In genomic region chr15:61447981-61448380, GRCh38 we compare ENCODE assay signal across 27 cellular contexts.
"Had no signal": no experiment of that assay in that cellular context is flagged by ENCODE, and none has a peak within 500 bp of the region (broad histone marks: within the 10 kb centered on the region; RNA-seq: fewer than 3 reads in every experiment).

No MANE protein-coding gene starts in this region.

- H2AFZ ChIP-seq: neural progenitor cell had no signal

- H3K4me2 ChIP-seq: neural progenitor cell, smooth muscle cell had no signal

- ATAC-seq: left colon; left lung; lower lobe of right lung; natural killer cell; right lobe of liver; stimulated activated naive B cell treated with anti-CD40 and anti-IgM and Interleukin-4, amounts not matched to agents 10 μg/mL and 1 μg/mL and 100 μg/mL, for 72 hours; stimulated activated naive CD8-positive, alpha-beta T cell treated with anti-CD3 and anti-CD28 coated beads, Interleukin-15, Interleukin-2, amounts not matched to agents 100 U/mL and 50 U/mL, for 24 hours; upper lobe of right lung had no signal

- H3K9ac ChIP-seq: neural progenitor cell had no signal

- H3K27ac ChIP-seq: left lung, lower lobe of right lung, neural progenitor cell, neutrophil, ovary, right atrium auricular region, right lobe of liver, stomach, suprapubic skin, thoracic aorta, tibial artery, upper lobe of right lung had no signal

- H3K4me3 ChIP-seq: left lung, lower lobe of right lung, neural progenitor cell, ovary, right atrium auricular region, right lobe of liver, smooth muscle cell, stomach, suprapubic skin, thoracic aorta, tibial artery, upper lobe of right lung had no signal

- H3K36me3 ChIP-seq: left lung, lower lobe of right lung, neural progenitor cell, neutrophil, ovary, right atrium auricular region, right lobe of liver, stomach, suprapubic skin, thoracic aorta, tibial artery, upper lobe of right lung had no signal

- H3K9me3 ChIP-seq: lower lobe of right lung, neutrophil, ovary, right atrium auricular region, right lobe of liver, suprapubic skin, thoracic aorta, tibial artery, upper lobe of right lung had no signal

- H3K4me1 ChIP-seq: left lung, lower lobe of right lung, neural progenitor cell, right atrium auricular region, right lobe of liver, stomach, suprapubic skin, tibial artery, upper lobe of right lung had no signal

- DNase-seq: hippocampal formation; kidney; left colon; left lung; lower lobe of right lung; mammary epithelial cell; mesenchymal stem cell; naive B cell; natural killer cell; nephron progenitor cell; occipital lobe; ovary; right lobe of liver; stimulated activated CD4-positive, alpha-beta T cell treated with anti-CD3 and anti-CD28 coated beads, Interleukin-1b, Interleukin-23, amount 100 ng/mL, for 48 hours; stimulated activated CD4-positive, alpha-beta T cell treated with anti-CD3 and anti-CD28 coated beads, Interleukin-4, amount 100 ng/mL, for 1 hour; stimulated activated naive B cell treated with anti-CD40 and anti-IgM and Interleukin-4, amounts not matched to agents 10 μg/mL and 1 μg/mL and 100 μg/mL, for 72 hours; stimulated activated naive CD8-positive, alpha-beta T cell treated with anti-CD3 and anti-CD28 coated beads, Interleukin-15, Interleukin-2, amounts not matched to agents 100 U/mL and 50 U/mL, for 24 hours; stomach; tibial artery; trophoblast cell; upper lobe of right lung had no signal

- H3K27me3 ChIP-seq: left lung, neural progenitor cell, neutrophil, ovary, right atrium auricular region, right lobe of liver, stomach, suprapubic skin, tibial artery, upper lobe of right lung had no signal
